In genomic region chr12:31728917-31729640, GRCh38 we compare ENCODE assay signal across 1 cellular context.
TF ChIP-seq lines count a peak whose summit lies in the region.

TSS of gene AMN1 (minus strand) at chr12:31729021. CDS start at chr12:31729008, 13 bp downstream.

TF ChIP-seq in HepG2, 621 proteins besides CTCF, POLR2A, EP300 and RAD21 (continued from another document and continues in another):
- no peak for TF ChIP-seq BATF2 (CRISPR knock-in tag; IDR thresholded peaks at IDR 0.05)
- TF ChIP-seq ZSCAN22 (CRISPR knock-in tag; IDR thresholded peaks at IDR 0.05): no peak
- no peak; the same call in 1 of the 2 replicates for TF ChIP-seq NCOR1 (IDR thresholded peaks at IDR 0.05; ENCODE audit: borderline replicate concordance, low read length)
- TF ChIP-seq, protein P1, sequence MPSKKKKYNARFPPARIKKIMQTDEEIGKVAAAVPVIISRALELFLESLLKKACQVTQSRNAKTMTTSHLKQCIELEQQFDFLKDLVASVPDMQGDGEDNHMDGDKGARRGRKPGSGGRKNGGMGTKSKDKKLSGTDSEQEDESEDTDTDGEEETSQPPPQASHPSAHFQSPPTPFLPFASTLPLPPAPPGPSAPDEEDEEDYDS (CRISPR knock-in tag; IDR thresholded peaks at IDR 0.05): peak; percentile 95
- TF ChIP-seq ATF7-NPFF (CRISPR knock-in tag; IDR thresholded peaks at IDR 0.05; ENCODE audit: low read depth): peak; percentile 46; the same call in 1 of the 2 replicates
- no peak for TF ChIP-seq TEAD2 (CRISPR knock-in tag; IDR thresholded peaks at IDR 0.05)
- 0 out of 2 replicates have a peak, but pooled peaks have one; percentile 53 for TF ChIP-seq KLF11 (CRISPR knock-in tag; IDR thresholded peaks at IDR 0.05)
- peak; percentile 55; the same call in 1 of the 2 replicates for TF ChIP-seq ZNF329 (CRISPR knock-in tag; IDR thresholded peaks at IDR 0.05; ENCODE audit: low read depth)
- no peak for TF ChIP-seq ZNF20 (CRISPR knock-in tag; IDR thresholded peaks at IDR 0.05)
- TF ChIP-seq ZNF713 (CRISPR knock-in tag; IDR thresholded peaks at IDR 0.05): no peak
- TF ChIP-seq MAFK (conservative IDR thresholded peaks at IDR 0.05 in 1 of 2, IDR thresholded peaks at IDR 0.05 in 1 of 2; ENCODE audit: low read length in 2 of 2): no peak
- no peak for TF ChIP-seq ONECUT2 (CRISPR knock-in tag; IDR thresholded peaks at IDR 0.05)
- no peak; the same call in 1 of the 2 replicates for TF ChIP-seq ZNF274 (CRISPR knock-in tag; IDR thresholded peaks at IDR 0.05)
- TF ChIP-seq REPIN1 (CRISPR knock-in tag; IDR thresholded peaks at IDR 0.05; ENCODE audit: borderline replicate concordance, low read depth): peak; percentile 29; the same call in 1 of the 2 replicates
- TF ChIP-seq ZNF335 (CRISPR knock-in tag; IDR thresholded peaks at IDR 0.05): peak; percentile 77; the same call in 1 of the 2 replicates
- no peak for TF ChIP-seq ZNF225 (CRISPR knock-in tag; IDR thresholded peaks at IDR 0.05)
- no peak for TF ChIP-seq RAD51 (IDR thresholded peaks at IDR 0.05; ENCODE audit: borderline replicate concordance)
- no peak for TF ChIP-seq E2F2 (CRISPR knock-in tag; IDR thresholded peaks at IDR 0.05; ENCODE audit: borderline replicate concordance)
- peak; percentile 57 for TF ChIP-seq TAF1 (CRISPR knock-in tag; IDR thresholded peaks at IDR 0.05)
- TF ChIP-seq ZNF816 (CRISPR knock-in tag; IDR thresholded peaks at IDR 0.05; ENCODE audit: borderline replicate concordance): peak; percentile 58; the same call in 1 of the 2 replicates
- no peak for TF ChIP-seq ZNF503 (CRISPR knock-in tag; IDR thresholded peaks at IDR 0.05)
- TF ChIP-seq, protein P2, sequence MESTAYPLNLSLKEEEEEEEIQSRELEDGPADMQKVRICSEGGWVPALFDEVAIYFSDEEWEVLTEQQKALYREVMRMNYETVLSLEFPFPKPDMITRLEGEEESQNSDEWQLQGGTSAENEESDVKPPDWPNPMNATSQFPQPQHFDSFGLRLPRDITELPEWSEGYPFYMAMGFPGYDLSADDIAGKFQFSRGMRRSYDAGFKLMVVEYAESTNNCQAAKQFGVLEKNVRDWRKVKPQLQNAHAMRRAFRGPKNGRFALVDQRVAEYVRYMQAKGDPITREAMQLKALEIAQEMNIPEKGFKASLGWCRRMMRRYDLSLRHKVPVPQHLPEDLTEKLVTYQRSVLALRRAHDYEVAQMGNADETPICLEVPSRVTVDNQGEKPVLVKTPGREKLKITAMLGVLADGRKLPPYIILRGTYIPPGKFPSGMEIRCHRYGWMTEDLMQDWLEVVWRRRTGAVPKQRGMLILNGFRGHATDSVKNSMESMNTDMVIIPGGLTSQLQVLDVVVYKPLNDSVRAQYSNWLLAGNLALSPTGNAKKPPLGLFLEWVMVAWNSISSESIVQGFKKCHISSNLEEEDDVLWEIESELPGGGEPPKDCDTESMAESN (CRISPR knock-in tag; conservative IDR thresholded peaks at IDR 0.05): peak; percentile 40; the same call in 1 of the 2 replicates
- TF ChIP-seq GATAD1 (CRISPR knock-in tag; IDR thresholded peaks at IDR 0.05): no peak; the same call in 1 of the 2 replicates
- peak; percentile 41; the same call in 1 of the 2 replicates for TF ChIP-seq RXRA (CRISPR knock-in tag; IDR thresholded peaks at IDR 0.05)
- TF ChIP-seq ZKSCAN5 (CRISPR knock-in tag; IDR thresholded peaks at IDR 0.05): no peak
- TF ChIP-seq ZNF292 (CRISPR knock-in tag; IDR thresholded peaks at IDR 0.05; ENCODE audit: borderline replicate concordance, low read depth): peak; percentile 86
- peak; percentile 48; the same call in 1 of the 2 replicates for TF ChIP-seq ZFP1 (CRISPR knock-in tag; IDR thresholded peaks at IDR 0.05)
- no peak for TF ChIP-seq ZNF282 (IDR thresholded peaks at IDR 0.05; ENCODE audit: partially characterized antibody)
- TF ChIP-seq, protein P3, sequence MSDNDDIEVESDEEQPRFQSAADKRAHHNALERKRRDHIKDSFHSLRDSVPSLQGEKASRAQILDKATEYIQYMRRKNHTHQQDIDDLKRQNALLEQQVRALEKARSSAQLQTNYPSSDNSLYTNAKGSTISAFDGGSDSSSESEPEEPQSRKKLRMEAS (IDR thresholded peaks at IDR 0.05): peak; percentile 82
- TF ChIP-seq THAP7 (CRISPR knock-in tag; IDR thresholded peaks at IDR 0.05): no peak
- no peak for TF ChIP-seq ESRRA (CRISPR knock-in tag; IDR thresholded peaks at IDR 0.05; ENCODE audit: low read depth)
- no peak for TF ChIP-seq DNMT1 (CRISPR knock-in tag; IDR thresholded peaks at IDR 0.05)
- TF ChIP-seq AKAP8 (CRISPR knock-in tag; IDR thresholded peaks at IDR 0.05): no peak
- TF ChIP-seq SCMH1 (CRISPR knock-in tag; IDR thresholded peaks at IDR 0.05; ENCODE audit: borderline replicate concordance): no peak
- no peak for TF ChIP-seq ZNF761 (CRISPR knock-in tag; conservative IDR thresholded peaks at IDR 0.05)
- TF ChIP-seq PHF5A (CRISPR knock-in tag; IDR thresholded peaks at IDR 0.05; ENCODE audit: low read depth, unreplicated experiment): no peak
- peak; percentile 26; the same call in 1 of the 2 replicates for TF ChIP-seq KMT2A (CRISPR knock-in tag; IDR thresholded peaks at IDR 0.05)
- TF ChIP-seq ZNF501 (CRISPR knock-in tag; IDR thresholded peaks at IDR 0.05): peak; percentile 88
- TF ChIP-seq, protein P4, sequence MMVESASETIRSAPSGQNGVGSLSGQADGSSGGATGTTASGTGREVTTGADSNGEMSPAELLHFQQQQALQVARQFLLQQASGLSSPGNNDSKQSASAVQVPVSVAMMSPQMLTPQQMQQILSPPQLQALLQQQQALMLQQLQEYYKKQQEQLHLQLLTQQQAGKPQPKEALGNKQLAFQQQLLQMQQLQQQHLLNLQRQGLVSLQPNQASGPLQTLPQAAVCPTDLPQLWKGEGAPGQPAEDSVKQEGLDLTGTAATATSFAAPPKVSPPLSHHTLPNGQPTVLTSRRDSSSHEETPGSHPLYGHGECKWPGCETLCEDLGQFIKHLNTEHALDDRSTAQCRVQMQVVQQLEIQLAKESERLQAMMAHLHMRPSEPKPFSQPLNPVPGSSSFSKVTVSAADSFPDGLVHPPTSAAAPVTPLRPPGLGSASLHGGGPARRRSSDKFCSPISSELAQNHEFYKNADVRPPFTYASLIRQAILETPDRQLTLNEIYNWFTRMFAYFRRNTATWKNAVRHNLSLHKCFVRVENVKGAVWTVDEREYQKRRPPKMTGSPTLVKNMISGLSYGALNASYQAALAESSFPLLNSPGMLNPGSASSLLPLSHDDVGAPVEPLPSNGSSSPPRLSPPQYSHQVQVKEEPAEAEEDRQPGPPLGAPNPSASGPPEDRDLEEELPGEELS (CRISPR knock-in tag; IDR thresholded peaks at IDR 0.05): peak; percentile 57
- no peak for TF ChIP-seq CENPX (CRISPR knock-in tag; IDR thresholded peaks at IDR 0.05)
- TF ChIP-seq, protein P5, sequence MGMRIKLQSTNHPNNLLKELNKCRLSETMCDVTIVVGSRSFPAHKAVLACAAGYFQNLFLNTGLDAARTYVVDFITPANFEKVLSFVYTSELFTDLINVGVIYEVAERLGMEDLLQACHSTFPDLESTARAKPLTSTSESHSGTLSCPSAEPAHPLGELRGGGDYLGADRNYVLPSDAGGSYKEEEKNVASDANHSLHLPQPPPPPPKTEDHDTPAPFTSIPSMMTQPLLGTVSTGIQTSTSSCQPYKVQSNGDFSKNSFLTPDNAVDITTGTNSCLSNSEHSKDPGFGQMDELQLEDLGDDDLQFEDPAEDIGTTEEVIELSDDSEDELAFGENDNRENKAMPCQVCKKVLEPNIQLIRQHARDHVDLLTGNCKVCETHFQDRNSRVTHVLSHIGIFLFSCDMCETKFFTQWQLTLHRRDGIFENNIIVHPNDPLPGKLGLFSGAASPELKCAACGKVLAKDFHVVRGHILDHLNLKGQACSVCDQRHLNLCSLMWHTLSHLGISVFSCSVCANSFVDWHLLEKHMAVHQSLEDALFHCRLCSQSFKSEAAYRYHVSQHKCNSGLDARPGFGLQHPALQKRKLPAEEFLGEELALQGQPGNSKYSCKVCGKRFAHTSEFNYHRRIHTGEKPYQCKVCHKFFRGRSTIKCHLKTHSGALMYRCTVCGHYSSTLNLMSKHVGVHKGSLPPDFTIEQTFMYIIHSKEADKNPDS (CRISPR knock-in tag; IDR thresholded peaks at IDR 0.05): no peak
- TF ChIP-seq ZNF709 (CRISPR knock-in tag; IDR thresholded peaks at IDR 0.05): no peak; the same call in 1 of the 2 replicates
- no peak for TF ChIP-seq SSRP1 (CRISPR knock-in tag; IDR thresholded peaks at IDR 0.05)
- TF ChIP-seq EEA1 (CRISPR knock-in tag; IDR thresholded peaks at IDR 0.05; ENCODE audit: borderline replicate concordance): no peak
- no peak for TF ChIP-seq NFIC (IDR thresholded peaks at IDR 0.05; ENCODE audit: low read length)
- no peak; the same call in 1 of the 2 replicates for TF ChIP-seq HINFP (CRISPR knock-in tag; IDR thresholded peaks at IDR 0.05; ENCODE audit: low read depth)
- TF ChIP-seq ZSCAN31 (CRISPR knock-in tag; IDR thresholded peaks at IDR 0.05; ENCODE audit: low read depth): 0 out of 2 replicates have a peak, but pooled peaks have one; percentile 39
- TF ChIP-seq ZNF615 (CRISPR knock-in tag; IDR thresholded peaks at IDR 0.05; ENCODE audit: borderline replicate concordance): no peak
- no peak for TF ChIP-seq MLXIP (CRISPR knock-in tag; IDR thresholded peaks at IDR 0.05; ENCODE audit: borderline replicate concordance)
- no peak for TF ChIP-seq NR2F1 (CRISPR knock-in tag; IDR thresholded peaks at IDR 0.05)
- peak; percentile 54; the same call in 1 of the 2 replicates for TF ChIP-seq ZNF614 (CRISPR knock-in tag; IDR thresholded peaks at IDR 0.05; ENCODE audit: borderline replicate concordance)
- TF ChIP-seq MZF1 (CRISPR knock-in tag; IDR thresholded peaks at IDR 0.05; ENCODE audit: borderline replicate concordance): no peak
- TF ChIP-seq RFX1 (IDR thresholded peaks at IDR 0.05): no peak
- TF ChIP-seq KLF6 (CRISPR knock-in tag; IDR thresholded peaks at IDR 0.05): no peak
- TF ChIP-seq ZNF556 (CRISPR knock-in tag; IDR thresholded peaks at IDR 0.05; ENCODE audit: borderline replicate concordance): no peak
- TF ChIP-seq, protein P6, sequence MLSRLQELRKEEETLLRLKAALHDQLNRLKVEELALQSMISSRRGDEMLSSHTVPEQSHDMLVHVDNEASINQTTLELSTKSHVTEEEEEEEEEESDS (CRISPR knock-in tag; IDR thresholded peaks at IDR 0.05; ENCODE audit: borderline replicate concordance): no peak
- TF ChIP-seq ZNF577 (CRISPR knock-in tag; IDR thresholded peaks at IDR 0.05; ENCODE audit: borderline replicate concordance, low read depth): no peak
